In the genomic region with DNA sequence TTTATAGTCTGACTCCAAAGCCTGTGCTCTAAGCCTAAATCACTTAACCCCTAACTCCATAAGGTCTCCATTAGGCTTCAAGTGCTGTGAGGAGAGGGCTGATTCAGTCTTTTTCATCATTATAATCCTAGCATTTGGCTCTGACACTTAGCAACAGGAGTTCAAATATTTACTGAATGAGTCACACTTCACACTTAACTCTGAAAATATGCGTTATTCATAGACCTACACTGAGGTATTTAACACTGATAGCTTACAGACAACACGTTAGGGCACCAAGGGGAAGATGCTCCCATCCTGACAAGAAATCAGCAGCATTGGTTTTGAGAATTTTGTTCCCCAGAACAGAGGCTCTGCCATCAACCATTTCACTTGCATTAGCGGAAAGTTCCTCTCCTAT, we compare ENCODE assay signal across 8 cellular contexts. TPM values are rescaled to one million over a fixed set of nuclear protein-coding genes. Genes with fewer than 3 reads are reported as not detected.
DNase-seq lines count a peak whose midpoint lies in the region; ATAC-seq and TF ChIP-seq lines count a peak whose summit lies in the region.

No MANE protein-coding gene starts in this region.

- in situ Hi-C loops in ACHN (cut with HindIII; ENCODE audit: low pct_ligation_motif_present, low pct_unique_long_range_greater_than_20kb, low sequenced_read_pairs): no loop called here

- no peak overlapping the region for H3K4me3 Mint-ChIP-seq in activated naive CD8-positive, alpha-beta T cell treated with anti-CD3 and anti-CD28 coated beads for 36 hours
- no peak overlapping the region for H3K4me3 Mint-ChIP-seq in immature natural killer cell

- H3K4me1 Mint-ChIP-seq in activated naive CD8-positive, alpha-beta T cell treated with anti-CD3 and anti-CD28 coated beads for 36 hours: peaks cover 24% of the 10 kb centered on the region
- peaks cover 22 to 58% of the 10 kb centered on the region in 2 donors for H3K4me1 Mint-ChIP-seq in immature natural killer cell

- peak overlapping the region; percentile 34 for H3K27ac Mint-ChIP-seq in activated naive CD8-positive, alpha-beta T cell treated with anti-CD3 and anti-CD28 coated beads for 36 hours
- peak overlapping the region in 5 of 6 donors; percentile 36 to 69 (median 61) for H3K27ac Mint-ChIP-seq in immature natural killer cell

- peaks cover 5% of the 10 kb centered on the region for H3K36me3 Mint-ChIP-seq in activated naive CD8-positive, alpha-beta T cell treated with anti-CD3 and anti-CD28 coated beads for 36 hours
- H3K36me3 Mint-ChIP-seq in immature natural killer cell: peaks cover 0 to 2% (median 0%) of the 10 kb centered on the region in 3 donors

- no peaks in the 10 kb centered on the region for H3K27me3 Mint-ChIP-seq in activated naive CD8-positive, alpha-beta T cell treated with anti-CD3 and anti-CD28 coated beads for 36 hours
- H3K27me3 Mint-ChIP-seq in immature natural killer cell (ENCODE audit: low read depth in 3 of 3): peaks cover 5 to 8% (median 7%) of the 10 kb centered on the region in 3 donors

- DNase-seq in ACHN (peak; percentile 95), HFF-Myc (ENCODE audit: extremely low read depth, low read depth) (peak; percentile 87), immature natural killer cell (no peak), cerebellum (ENCODE audit: low spot score) (no peak)
- no peak for DNase-seq in activated naive CD8-positive, alpha-beta T cell treated with anti-CD3 and anti-CD28 coated beads for 36 hours
- no peak for DNase-seq in activated effector memory CD4-positive, alpha-beta T cell treated with Interleukin-2 at 50 U/mL for 16 hours

- H3K9me3 Mint-ChIP-seq in activated naive CD8-positive, alpha-beta T cell treated with anti-CD3 and anti-CD28 coated beads for 36 hours: no peaks in the 10 kb centered on the region
- H3K9me3 Mint-ChIP-seq in immature natural killer cell: no peaks in the 10 kb centered on the region

- TF ChIP-seq CTCF in HFF-Myc (IDR thresholded peaks at IDR 0.05; ENCODE audit: low read depth, low read length, missing control alignments): no peak

- H3K4me3 ChIP-seq in HFF-Myc (replicated peaks; ENCODE audit: low read depth, low read length): no peak overlapping the region

- no peak for ATAC-seq in HG03108 (IDR thresholded peaks at IDR 0.05; ENCODE audit: unreplicated experiment)
- no peak for ATAC-seq in GM21723 (IDR thresholded peaks at IDR 0.05; ENCODE audit: unreplicated experiment)

RNA-seq across cellular contexts. Expression of a gene that starts 53.5 kb away (rescaled TPM):
- total RNA-seq in activated naive CD8-positive, alpha-beta T cell treated with anti-CD3 and anti-CD28 coated beads for 36 hours: 10 to 100 TPM; 44.0 to 44.1 TPM
- 10 to 100 TPM; 25.9 to 39.0 (median 33.0) TPM for polyA plus RNA-seq in immature natural killer cell
- 36.3 TPM for total RNA-seq in cerebellum

Comparison
In these comparisons a context has a peak if more than half of its experiments do, and no peak if none do; other contexts are left out.
1. DNase-seq: peak in ACHN (single experiment) and HFF-Myc (single experiment); none in activated naive CD8-positive, alpha-beta T cell treated with anti-CD3 and anti-CD28 coated beads for 36 hours (single experiment), immature natural killer cell (0 of 3), activated effector memory CD4-positive, alpha-beta T cell treated with Interleukin-2 at 50 U/mL for 16 hours (single experiment) and cerebellum (single experiment).